ENCODE assay signal across 1 cellular context in genomic region chrX:74372272-74372671, GRCh38.
TF ChIP-seq lines count a peak whose summit lies in the region.

No MANE protein-coding gene starts in this region.

TF ChIP-seq in H1, 55 proteins besides CTCF, POLR2A, EP300 and RAD21 (continued from another document):
- TF ChIP-seq CHD2 (IDR thresholded peaks at IDR 0.05; ENCODE audit: low read length) (no peak), CTBP2 (IDR thresholded peaks at IDR 0.05; ENCODE audit: borderline replicate concordance, insufficient read depth, insufficient read length, low read length) (no peak), SRF (IDR thresholded peaks at IDR 0.05; ENCODE audit: low read depth, low read length) (no peak), SUZ12 (IDR thresholded peaks at IDR 0.05; ENCODE audit: low read length) (no peak), NRF1 (IDR thresholded peaks at IDR 0.05; ENCODE audit: low read depth, low read length) (no peak), ASH2L (IDR thresholded peaks at IDR 0.05; ENCODE audit: low read length) (no peak), TAF1 (IDR thresholded peaks at IDR 0.05; ENCODE audit: low read depth, low read length) (no peak), KDM4A (IDR thresholded peaks at IDR 0.05; ENCODE audit: low read depth, low read length, severe bottlenecking) (no peak), HDAC2 (IDR thresholded peaks at IDR 0.05; ENCODE audit: borderline replicate concordance in 1 of 2, low read depth in 2 of 2, low read length in 2 of 2) (no peak), GABPA (IDR thresholded peaks at IDR 0.05; ENCODE audit: borderline replicate concordance, insufficient read depth, low read length) (no peak), POLR2AphosphoS5 (IDR thresholded peaks at IDR 0.05; ENCODE audit: low read depth, low read length) (no peak), SIN3A (conservative IDR thresholded peaks at IDR 0.05 in 1 of 2, IDR thresholded peaks at IDR 0.05 in 1 of 2; ENCODE audit: low read depth in 1 of 2, low read length in 2 of 2) (no peak), KDM1A (IDR thresholded peaks at IDR 0.05; ENCODE audit: borderline replicate concordance, low read length) (no peak), JUN (IDR thresholded peaks at IDR 0.05; ENCODE audit: low read depth, low read length) (no peak), SAP30 (IDR thresholded peaks at IDR 0.05; ENCODE audit: insufficient read depth, insufficient replicate concordance, low read length) (no peak)
- TF ChIP-seq, protein P1, sequence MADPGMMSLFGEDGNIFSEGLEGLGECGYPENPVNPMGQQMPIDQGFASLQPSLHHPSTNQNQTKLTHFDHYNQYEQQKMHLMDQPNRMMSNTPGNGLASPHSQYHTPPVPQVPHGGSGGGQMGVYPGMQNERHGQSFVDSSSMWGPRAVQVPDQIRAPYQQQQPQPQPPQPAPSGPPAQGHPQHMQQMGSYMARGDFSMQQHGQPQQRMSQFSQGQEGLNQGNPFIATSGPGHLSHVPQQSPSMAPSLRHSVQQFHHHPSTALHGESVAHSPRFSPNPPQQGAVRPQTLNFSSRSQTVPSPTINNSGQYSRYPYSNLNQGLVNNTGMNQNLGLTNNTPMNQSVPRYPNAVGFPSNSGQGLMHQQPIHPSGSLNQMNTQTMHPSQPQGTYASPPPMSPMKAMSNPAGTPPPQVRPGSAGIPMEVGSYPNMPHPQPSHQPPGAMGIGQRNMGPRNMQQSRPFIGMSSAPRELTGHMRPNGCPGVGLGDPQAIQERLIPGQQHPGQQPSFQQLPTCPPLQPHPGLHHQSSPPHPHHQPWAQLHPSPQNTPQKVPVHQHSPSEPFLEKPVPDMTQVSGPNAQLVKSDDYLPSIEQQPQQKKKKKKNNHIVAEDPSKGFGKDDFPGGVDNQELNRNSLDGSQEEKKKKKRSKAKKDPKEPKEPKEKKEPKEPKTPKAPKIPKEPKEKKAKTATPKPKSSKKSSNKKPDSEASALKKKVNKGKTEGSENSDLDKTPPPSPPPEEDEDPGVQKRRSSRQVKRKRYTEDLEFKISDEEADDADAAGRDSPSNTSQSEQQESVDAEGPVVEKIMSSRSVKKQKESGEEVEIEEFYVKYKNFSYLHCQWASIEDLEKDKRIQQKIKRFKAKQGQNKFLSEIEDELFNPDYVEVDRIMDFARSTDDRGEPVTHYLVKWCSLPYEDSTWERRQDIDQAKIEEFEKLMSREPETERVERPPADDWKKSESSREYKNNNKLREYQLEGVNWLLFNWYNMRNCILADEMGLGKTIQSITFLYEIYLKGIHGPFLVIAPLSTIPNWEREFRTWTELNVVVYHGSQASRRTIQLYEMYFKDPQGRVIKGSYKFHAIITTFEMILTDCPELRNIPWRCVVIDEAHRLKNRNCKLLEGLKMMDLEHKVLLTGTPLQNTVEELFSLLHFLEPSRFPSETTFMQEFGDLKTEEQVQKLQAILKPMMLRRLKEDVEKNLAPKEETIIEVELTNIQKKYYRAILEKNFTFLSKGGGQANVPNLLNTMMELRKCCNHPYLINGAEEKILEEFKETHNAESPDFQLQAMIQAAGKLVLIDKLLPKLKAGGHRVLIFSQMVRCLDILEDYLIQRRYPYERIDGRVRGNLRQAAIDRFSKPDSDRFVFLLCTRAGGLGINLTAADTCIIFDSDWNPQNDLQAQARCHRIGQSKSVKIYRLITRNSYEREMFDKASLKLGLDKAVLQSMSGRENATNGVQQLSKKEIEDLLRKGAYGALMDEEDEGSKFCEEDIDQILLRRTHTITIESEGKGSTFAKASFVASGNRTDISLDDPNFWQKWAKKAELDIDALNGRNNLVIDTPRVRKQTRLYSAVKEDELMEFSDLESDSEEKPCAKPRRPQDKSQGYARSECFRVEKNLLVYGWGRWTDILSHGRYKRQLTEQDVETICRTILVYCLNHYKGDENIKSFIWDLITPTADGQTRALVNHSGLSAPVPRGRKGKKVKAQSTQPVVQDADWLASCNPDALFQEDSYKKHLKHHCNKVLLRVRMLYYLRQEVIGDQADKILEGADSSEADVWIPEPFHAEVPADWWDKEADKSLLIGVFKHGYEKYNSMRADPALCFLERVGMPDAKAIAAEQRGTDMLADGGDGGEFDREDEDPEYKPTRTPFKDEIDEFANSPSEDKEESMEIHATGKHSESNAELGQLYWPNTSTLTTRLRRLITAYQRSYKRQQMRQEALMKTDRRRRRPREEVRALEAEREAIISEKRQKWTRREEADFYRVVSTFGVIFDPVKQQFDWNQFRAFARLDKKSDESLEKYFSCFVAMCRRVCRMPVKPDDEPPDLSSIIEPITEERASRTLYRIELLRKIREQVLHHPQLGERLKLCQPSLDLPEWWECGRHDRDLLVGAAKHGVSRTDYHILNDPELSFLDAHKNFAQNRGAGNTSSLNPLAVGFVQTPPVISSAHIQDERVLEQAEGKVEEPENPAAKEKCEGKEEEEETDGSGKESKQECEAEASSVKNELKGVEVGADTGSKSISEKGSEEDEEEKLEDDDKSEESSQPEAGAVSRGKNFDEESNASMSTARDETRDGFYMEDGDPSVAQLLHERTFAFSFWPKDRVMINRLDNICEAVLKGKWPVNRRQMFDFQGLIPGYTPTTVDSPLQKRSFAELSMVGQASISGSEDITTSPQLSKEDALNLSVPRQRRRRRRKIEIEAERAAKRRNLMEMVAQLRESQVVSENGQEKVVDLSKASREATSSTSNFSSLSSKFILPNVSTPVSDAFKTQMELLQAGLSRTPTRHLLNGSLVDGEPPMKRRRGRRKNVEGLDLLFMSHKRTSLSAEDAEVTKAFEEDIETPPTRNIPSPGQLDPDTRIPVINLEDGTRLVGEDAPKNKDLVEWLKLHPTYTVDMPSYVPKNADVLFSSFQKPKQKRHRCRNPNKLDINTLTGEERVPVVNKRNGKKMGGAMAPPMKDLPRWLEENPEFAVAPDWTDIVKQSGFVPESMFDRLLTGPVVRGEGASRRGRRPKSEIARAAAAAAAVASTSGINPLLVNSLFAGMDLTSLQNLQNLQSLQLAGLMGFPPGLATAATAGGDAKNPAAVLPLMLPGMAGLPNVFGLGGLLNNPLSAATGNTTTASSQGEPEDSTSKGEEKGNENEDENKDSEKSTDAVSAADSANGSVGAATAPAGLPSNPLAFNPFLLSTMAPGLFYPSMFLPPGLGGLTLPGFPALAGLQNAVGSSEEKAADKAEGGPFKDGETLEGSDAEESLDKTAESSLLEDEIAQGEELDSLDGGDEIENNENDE (IDR thresholded peaks at IDR 0.05; ENCODE audit: insufficient replicate concordance, low read length) = no peak
